Comparison of ENCODE assay signal across 18 cellular contexts in genomic region chr21:35072960-35073359, GRCh38. TPM values are rescaled to one million over a fixed set of nuclear protein-coding genes. Genes with fewer than 3 reads are reported as not detected.
DNase-seq lines count a peak whose midpoint lies in the region; ATAC-seq, FAIRE-seq and TF ChIP-seq lines count a peak whose summit lies in the region.
"Had no signal": no experiment of that assay in that cellular context is flagged by ENCODE, and none has a peak within 500 bp of the region (broad histone marks: within the 10 kb centered on the region; RNA-seq: fewer than 3 reads in every experiment).

No MANE protein-coding gene starts in this region.

- TF ChIP-seq POLR2A in endothelial cell of umbilical vein (IDR thresholded peaks at IDR 0.05; ENCODE audit: low read depth, low read length), result no peak

- CTCF ChIA-PET in endothelial cell of umbilical vein (lab: Charles Lee), result interaction anchor here (1.1 kb wide), 1 partner anchor 21 kb away, joined by 4 read pairs; no protein-coding TSS in a partner anchor

- POLR2A ChIA-PET in endothelial cell of umbilical vein (lab: Charles Lee), result no interaction called here

- no peak overlapping the region for H3K4me2 ChIP-seq in GM23338
- H3K4me2 ChIP-seq in endothelial cell of umbilical vein (ENCODE audit: insufficient read depth, low read length), result no peak overlapping the region
- H3K4me2 ChIP-seq in mesenchymal stem cell (ENCODE audit: low read length, poor library complexity, severe bottlenecking), result peak overlapping the region; percentile 31

- no peak for DNase-seq in GM23338 (ENCODE audit: low spot score)
- DNase-seq in endothelial cell of umbilical vein (ENCODE audit: low read depth, low spot score), result peak; percentile 60
- peak; percentile 93 for DNase-seq in mesenchymal stem cell
- DNase-seq in activated T-cell treated with anti-CD3 and anti-CD28 coated beads, Interleukin-2, amount 50 U/mL, for 72 hours, result no peak
- DNase-seq in activated effector memory CD4-positive, alpha-beta T cell treated with Interleukin-2 at 50 U/mL for 16 hours, result no peak
- DNase-seq: CD4-positive, CD25-positive, alpha-beta regulatory T cell; effector CD4-positive, alpha-beta T cell; NCI-H1930; NCI-H748 treated with DMSO at 0.1 percent for 48 hours; T1000 had no signal

- ATAC-seq in GM23338, result no peak
- no peak for ATAC-seq in HG03280 (IDR thresholded peaks at IDR 0.05; ENCODE audit: unreplicated experiment)
- ATAC-seq in activated T-cell treated with anti-CD3 and anti-CD28 coated beads, Interleukin-2, amount 50 U/mL, for 72 hours (replicated peaks in 1 of 2), result no peak
- no peak for ATAC-seq in GM18870 (IDR thresholded peaks at IDR 0.05; ENCODE audit: unreplicated experiment)
- ATAC-seq: body of pancreas, left colon had no signal

- no peaks in the 10 kb centered on the region for H3K27me3 ChIP-seq in GM23338 (ENCODE audit: insufficient read depth)
- H3K27me3 ChIP-seq in endothelial cell of umbilical vein (ENCODE audit: control insufficient read depth in 2 of 2, insufficient read depth in 2 of 2, low read length in 2 of 2), result no peaks in the 10 kb centered on the region
- no peaks in the 10 kb centered on the region for H3K27me3 ChIP-seq in mesenchymal stem cell (ENCODE audit: control insufficient read depth in 1 of 2, insufficient read depth in 1 of 2, low read length in 2 of 2)
- H3K27me3 ChIP-seq in stomach smooth muscle (ENCODE audit: control insufficient read depth in 1 of 2, insufficient read depth in 2 of 2, low read length in 2 of 2), result no peaks in the 10 kb centered on the region
- H3K27me3 ChIP-seq: body of pancreas, uterus had no signal

- no peak overlapping the region for H3K14ac ChIP-seq in mesenchymal stem cell (ENCODE audit: low read length in 2 of 2)

- H3K79me2 ChIP-seq in GM23338 (replicated peaks; ENCODE audit: insufficient read depth), result no peaks in the 10 kb centered on the region
- no peaks in the 10 kb centered on the region for H3K79me2 ChIP-seq in endothelial cell of umbilical vein (ENCODE audit: control insufficient read depth, insufficient read depth, low read length)

- 60% methylated on average over 9 of the region's 11 CpGs for WGBS in mesenchymal stem cell

- H3K23ac ChIP-seq in mesenchymal stem cell (ENCODE audit: low read length in 2 of 2), result no peak overlapping the region

- no peaks in the 10 kb centered on the region for H3K9me1 ChIP-seq in endothelial cell of umbilical vein (replicated peaks; ENCODE audit: control insufficient read depth, extremely low read depth, insufficient read depth, low read length)

- no peaks in the 10 kb centered on the region; the same call in 1 of the 2 replicates for H3K9me2 ChIP-seq in GM23338 (ENCODE audit: insufficient read depth)

- no peaks in the 10 kb centered on the region for H3K79me1 ChIP-seq in mesenchymal stem cell (replicated peaks; ENCODE audit: low read length, poor library complexity, severe bottlenecking)

- no peak overlapping the region for H2BK15ac ChIP-seq in mesenchymal stem cell (ENCODE audit: low read depth, poor library complexity, severe bottlenecking)

- peak overlapping the region; percentile 22 to 94 for H3K18ac ChIP-seq in mesenchymal stem cell (ENCODE audit: low read depth in 1 of 2, low read length in 2 of 2)

- H3K36me3 Mint-ChIP-seq in GM23338 (ENCODE audit: low read depth), result no peaks in the 10 kb centered on the region
- H3K36me3 Mint-ChIP-seq in activated T-cell treated with anti-CD3 and anti-CD28 coated beads, Interleukin-2, amount 50 U/mL, for 72 hours (ENCODE audit: insufficient read depth in 2 of 2), result peaks cover 5 to 7% of the 10 kb centered on the region in 2 donors
- H3K36me3 Mint-ChIP-seq: CD4-positive, CD25-positive, alpha-beta regulatory T cell had no signal

- no peaks in the 10 kb centered on the region for H3K27me3 Mint-ChIP-seq in GM23338 (ENCODE audit: insufficient read depth, low read depth, poor library complexity)
- no peaks in the 10 kb centered on the region for H3K27me3 Mint-ChIP-seq in activated T-cell treated with anti-CD3 and anti-CD28 coated beads, Interleukin-2, amount 50 U/mL, for 72 hours (ENCODE audit: low read depth)

- H2AFZ ChIP-seq in GM23338, result peak overlapping the region; percentile 76
- no peak overlapping the region for H2AFZ ChIP-seq in endothelial cell of umbilical vein (ENCODE audit: low read depth, low read length)
- H2AFZ ChIP-seq in mesenchymal stem cell (ENCODE audit: low read depth, low read length), result peak overlapping the region; percentile 18

- no peaks in the 10 kb centered on the region for H4K20me1 ChIP-seq in GM23338 (replicated peaks; ENCODE audit: insufficient read depth)
- H4K20me1 ChIP-seq in endothelial cell of umbilical vein (replicated peaks; ENCODE audit: control insufficient read depth, extremely low read depth, insufficient read depth, low read length), result no peaks in the 10 kb centered on the region

- peak overlapping the region; percentile 89 for H4K91ac ChIP-seq in mesenchymal stem cell (ENCODE audit: low read length)

- no peaks in the 10 kb centered on the region for H3F3A ChIP-seq in GM23338 (replicated peaks; ENCODE audit: low read depth)

- no peaks in the 10 kb centered on the region for H3K4me1 ChIP-seq in GM23338 (ENCODE audit: insufficient read depth)
- peaks cover 10% of the 10 kb centered on the region for H3K4me1 ChIP-seq in endothelial cell of umbilical vein (ENCODE audit: control insufficient read depth, extremely low read depth, insufficient read depth, low read length)
- peaks cover 5% of the 10 kb centered on the region for H3K4me1 ChIP-seq in mesenchymal stem cell (ENCODE audit: control insufficient read depth, insufficient read depth, low read depth, low read length)
- H3K4me1 ChIP-seq in stomach smooth muscle (ENCODE audit: control insufficient read depth, insufficient read depth, low read length), result peaks cover 14% of the 10 kb centered on the region
- H3K4me1 ChIP-seq: body of pancreas, uterus had no signal

- H3K27ac ChIP-seq in GM23338 (ENCODE audit: low read depth) (no peak overlapping the region), endothelial cell of umbilical vein (ENCODE audit: insufficient read depth, low read depth, low read length) (no peak overlapping the region), mesenchymal stem cell (ENCODE audit: low read length, poor library complexity, severe bottlenecking) (peak overlapping the region; percentile 34), stomach smooth muscle (ENCODE audit: low read length) (peak overlapping the region; percentile 13)
- H3K27ac ChIP-seq: body of pancreas, uterus had no signal

- no peak overlapping the region for H3K4me3 Mint-ChIP-seq in GM23338
- H3K4me3 Mint-ChIP-seq in activated T-cell treated with anti-CD3 and anti-CD28 coated beads, Interleukin-2, amount 50 U/mL, for 72 hours, result no peak overlapping the region
- H3K4me3 Mint-ChIP-seq: activated T-helper 1 cell treated with anti-CD3 and anti-CD28 coated beads, Interleukin-12 subunit alpha, Interleukin-12 subunit beta, Interleukin-2, Interleukin-4 antibody, amounts not matched to agents 30 ng/mL and 10 ng/mL and 1 ng/mL, durations not matched to agents 14 hours and 24 hours and 36 hours had no signal

- BruUV-seq in endothelial cell of umbilical vein (replicated peaks; lab: Mats Ljungman, UMichigan), result no TSS peak

- no peak overlapping the region for H3K4me3 ChIP-seq in GM23338
- no peak overlapping the region for H3K4me3 ChIP-seq in endothelial cell of umbilical vein (replicated peaks in 1 of 3; ENCODE audit: insufficient read depth in 1 of 3, low read depth in 1 of 3, low read length in 3 of 3)
- H3K4me3 ChIP-seq in mesenchymal stem cell (ENCODE audit: insufficient read depth in 1 of 2, low read depth in 1 of 2, low read length in 2 of 2), result peak overlapping the region in 1 of 2 experiments; percentile 36
- peak overlapping the region in 1 of 2 donors; percentile 47 for H3K4me3 ChIP-seq in stomach smooth muscle (ENCODE audit: low read length in 2 of 2)
- H3K4me3 ChIP-seq: body of pancreas, uterus had no signal

- H2BK5ac ChIP-seq in mesenchymal stem cell (ENCODE audit: low read depth, low read length, poor library complexity, severe bottlenecking), result no peak overlapping the region

- H3K9me3 ChIP-seq in endothelial cell of umbilical vein (replicated peaks; ENCODE audit: control insufficient read depth, insufficient read depth, low read length), result no peaks in the 10 kb centered on the region
- H3K9me3 ChIP-seq in mesenchymal stem cell (ENCODE audit: control insufficient read depth, low read length), result peaks cover 3% of the 10 kb centered on the region
- peaks cover 4 to 6% of the 10 kb centered on the region in 2 donors for H3K9me3 ChIP-seq in stomach smooth muscle (ENCODE audit: control insufficient read depth in 2 of 2, low read length in 2 of 2)
- H3K9me3 ChIP-seq: body of pancreas, uterus had no signal

- H3K36me3 ChIP-seq in GM23338 (ENCODE audit: insufficient read depth) (no peaks in the 10 kb centered on the region), endothelial cell of umbilical vein (ENCODE audit: control insufficient read depth in 2 of 2, extremely low read depth in 1 of 2, insufficient read depth in 2 of 2, low read length in 2 of 2) (no peaks in the 10 kb centered on the region), mesenchymal stem cell (ENCODE audit: control insufficient read depth in 1 of 2, insufficient read depth in 2 of 2, low read depth in 1 of 2, low read length in 2 of 2) (no peaks in the 10 kb centered on the region), stomach smooth muscle (ENCODE audit: control insufficient read depth in 2 of 2, insufficient read depth in 2 of 2, low read length in 2 of 2) (no peaks in the 10 kb centered on the region)
- H3K36me3 ChIP-seq: uterus had no signal

- H4K8ac ChIP-seq in mesenchymal stem cell (ENCODE audit: low read length), result peak overlapping the region; percentile 86

- peak overlapping the region; percentile 88 for H2BK120ac ChIP-seq in mesenchymal stem cell (ENCODE audit: low read depth, low read length)

- no peak for TF ChIP-seq CTCF in GM23338 (conservative IDR thresholded peaks at IDR 0.05; ENCODE audit: low read depth in 2 of 2)
- TF ChIP-seq CTCF in endothelial cell of umbilical vein (IDR thresholded peaks at IDR 0.05; ENCODE audit: extremely low read depth in 1 of 2, insufficient read depth in 1 of 2, low read depth in 1 of 2, low read length in 2 of 2), result no peak

- peak overlapping the region in 1 of 2 experiments; percentile 46 for H3K4ac ChIP-seq in mesenchymal stem cell (ENCODE audit: low read depth in 1 of 2, low read length in 2 of 2)

- H3K4me1 Mint-ChIP-seq in GM23338, result no peaks in the 10 kb centered on the region
- peaks cover 31% of the 10 kb centered on the region for H3K4me1 Mint-ChIP-seq in activated T-cell treated with anti-CD3 and anti-CD28 coated beads, Interleukin-2, amount 50 U/mL, for 72 hours (ENCODE audit: low read depth)
- H3K4me1 Mint-ChIP-seq: CD4-positive, CD25-positive, alpha-beta regulatory T cell had no signal

- no peak for FAIRE-seq in endothelial cell of umbilical vein (lab: Jason Lieb, UNC)
- FAIRE-seq: H1 had no signal

- no peak overlapping the region for H2AK5ac ChIP-seq in mesenchymal stem cell (ENCODE audit: low read length, severe bottlenecking)

- dilution Hi-C loops in endothelial cell of umbilical vein (cut with MboI; ENCODE audit: extremely low pct_ligation_motif_present, low sequenced_read_pairs), result no loop called here

- no peaks in the 10 kb centered on the region for H3K9me3 Mint-ChIP-seq in GM23338
- peaks cover 3 to 4% of the 10 kb centered on the region in 2 donors for H3K9me3 Mint-ChIP-seq in activated T-cell treated with anti-CD3 and anti-CD28 coated beads, Interleukin-2, amount 50 U/mL, for 72 hours

- peak overlapping the region; percentile 11 to 88 for H2BK12ac ChIP-seq in mesenchymal stem cell (ENCODE audit: low read length in 2 of 2)

- H3K9ac ChIP-seq in endothelial cell of umbilical vein (replicated peaks; ENCODE audit: extremely low read depth, insufficient read depth, low read length) (no peak overlapping the region), mesenchymal stem cell (ENCODE audit: low read length) (peak overlapping the region; percentile 74), stomach smooth muscle (ENCODE audit: low read length in 2 of 2) (no peak overlapping the region)

- no peak overlapping the region for H3K27ac Mint-ChIP-seq in GM23338
- H3K27ac Mint-ChIP-seq in activated T-cell treated with anti-CD3 and anti-CD28 coated beads, Interleukin-2, amount 50 U/mL, for 72 hours, result no peak overlapping the region
- H3K27ac Mint-ChIP-seq: activated T-helper 1 cell treated with anti-CD3 and anti-CD28 coated beads, Interleukin-12 subunit alpha, Interleukin-12 subunit beta, Interleukin-2, Interleukin-4 antibody, amounts not matched to agents 30 ng/mL and 10 ng/mL and 1 ng/mL, durations not matched to agents 14 hours and 24 hours and 36 hours had no signal

- intact Hi-C loops in endothelial cell of umbilical vein (cut with micrococcal nuclease), result no loop called here

RNA-seq across cellular contexts. Expression of gene RUNX1, which starts 23.9 kb away (rescaled TPM):
- 0.23 and 1.1 TPM in 2 replicates for total RNA-seq in GM23338 (2014; rRNA removed; shearing (Covaris generic))
- polyA plus RNA-seq in GM23338 (2016; fragmentation: Nextera tagmentation; extraction: Ambion mirVana), result 0.29 and 0.31 TPM in 2 replicates
- 17.9 and 23.9 TPM in 2 replicates for total RNA-seq in endothelial cell of umbilical vein
- polyA plus RNA-seq in endothelial cell of umbilical vein, result 4.6 and 5.1 TPM in 2 replicates
- polyA plus RNA-seq in endothelial cell of umbilical vein (2011; cell fraction: cytosol; rRNA removed), result 5.7 and 6.5 TPM in 2 replicates
- 17.8 and 19.5 TPM in 2 replicates for polyA plus RNA-seq in endothelial cell of umbilical vein (2011; cell fraction: nucleus; rRNA removed)
- polyA plus RNA-seq in endothelial cell of umbilical vein (2012), result 16.6 and 18.5 TPM in 2 replicates
- polyA minus RNA-seq in endothelial cell of umbilical vein, result 12.7 and 13.3 TPM in 2 replicates
- polyA minus RNA-seq in endothelial cell of umbilical vein (2011; cell fraction: cytosol; rRNA and poly(A)+ RNA removed), result 4.9 TPM
- 61.4 and 67.8 TPM in 2 replicates for polyA minus RNA-seq in endothelial cell of umbilical vein (2011; cell fraction: nucleus; rRNA and poly(A)+ RNA removed)
- 32.6 TPM for polyA plus RNA-seq in mesenchymal stem cell (2013, experiment 1 of 2)
- 29.7 TPM for polyA plus RNA-seq in mesenchymal stem cell (2013, experiment 2 of 2)
- total RNA-seq in activated T-cell treated with anti-CD3 and anti-CD28 coated beads, Interleukin-2, amount 50 U/mL, for 72 hours, result 10 to 100 TPM; 36.6 to 56.2 TPM

Comparison
In these comparisons a context has a peak if more than half of its experiments do, and no peak if none do; other contexts are left out.
1. DNase-seq: peak in endothelial cell of umbilical vein (single experiment) and mesenchymal stem cell (single experiment); none in GM23338 (single experiment), activated T-cell treated with anti-CD3 and anti-CD28 coated beads, Interleukin-2, amount 50 U/mL, for 72 hours (0 of 2) and activated effector memory CD4-positive, alpha-beta T cell treated with Interleukin-2 at 50 U/mL for 16 hours (single experiment).
2. H3K27ac ChIP-seq: peak in mesenchymal stem cell (single experiment) and stomach smooth muscle (single experiment); none in GM23338 (single experiment) and endothelial cell of umbilical vein (single experiment).